1 cellular context compared by ENCODE assay signal in the genomic region with DNA sequence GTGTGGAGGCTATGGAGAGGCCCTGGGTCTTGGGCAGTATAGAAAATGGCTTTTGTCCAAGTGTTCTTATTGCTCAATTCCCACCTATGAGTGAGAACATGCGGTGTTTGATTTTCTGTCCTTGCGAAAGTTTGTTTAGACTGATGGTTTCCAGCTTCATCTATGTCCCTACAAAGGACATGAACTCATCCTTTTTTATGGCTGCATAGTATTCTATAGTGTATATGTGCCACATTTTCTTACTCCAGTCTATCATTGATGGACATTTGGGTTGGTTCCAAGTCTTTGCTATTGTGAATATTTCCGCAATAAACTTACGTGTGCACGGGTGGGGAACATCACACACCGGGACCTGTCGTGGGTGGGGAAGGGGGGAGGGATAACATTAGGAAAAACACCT. TPM values are rescaled to one million over a fixed set of nuclear protein-coding genes. Genes with fewer than 3 reads are reported as not detected.
"Had no signal": no experiment of that assay in that cellular context is flagged by ENCODE, and none has a peak within 500 bp of the region (broad histone marks: within the 10 kb centered on the region; RNA-seq: fewer than 3 reads in every experiment).

No MANE protein-coding gene starts in this region.

RNA-seq across cellular contexts. Expression of gene FCGR3B, which starts 10.6 kb away (rescaled TPM):
- total RNA-seq: fibroblast of lung had no signal
- polyA plus RNA-seq: fibroblast of lung had no signal

RNA-seq across cellular contexts. Expression of gene FCGR2B, which starts 42.5 kb away (rescaled TPM):
- total RNA-seq: fibroblast of lung had no signal
- polyA plus RNA-seq: fibroblast of lung had no signal
